In the genomic region with DNA sequence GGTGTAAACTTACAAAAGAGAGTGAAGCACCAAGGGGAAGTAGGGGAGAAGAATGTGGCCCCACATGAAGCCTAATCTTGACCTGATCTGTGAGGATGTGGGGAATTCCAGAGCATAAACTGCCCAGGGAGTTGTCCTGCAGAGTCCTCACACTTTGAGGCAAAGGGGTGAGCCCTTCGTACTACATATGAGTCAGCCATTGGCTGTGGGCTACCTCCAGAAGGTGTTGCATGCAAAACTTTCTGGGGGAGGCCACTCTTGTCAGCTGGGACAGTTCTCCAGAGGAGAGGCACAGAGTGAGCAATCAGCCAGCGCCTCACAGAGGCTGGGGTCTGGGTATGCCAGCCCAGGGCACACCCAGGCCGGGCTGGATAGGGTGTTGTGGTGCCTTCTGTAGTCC, we compare ENCODE assay signal across 26 cellular contexts.
DNase-seq lines count a peak whose midpoint lies in the region; ATAC-seq and TF ChIP-seq lines count a peak whose summit lies in the region.
"Had no signal": no experiment of that assay in that cellular context is flagged by ENCODE, and none has a peak within 500 bp of the region (broad histone marks: within the 10 kb centered on the region; RNA-seq: fewer than 3 reads in every experiment).

No MANE protein-coding gene starts in this region.

- no peaks in the 10 kb centered on the region for H3K4me1 Mint-ChIP-seq in glutamatergic neuron (ENCODE audit: low read depth, unreplicated experiment)

- H3K27ac ChIP-seq in ascending aorta = no peak overlapping the region
- H3K27ac ChIP-seq: BLaER1, GM23248, PC-9, SJSA1 had no signal

- intact Hi-C loops in ascending aorta (cut with DNase I) = no loop called here

- no peak overlapping the region for H3K4me3 ChIP-seq in ascending aorta
- H3K4me3 ChIP-seq: BLaER1, GM23248, PC-9, SJSA1 had no signal

- H3K4me1 ChIP-seq in ascending aorta = no peaks in the 10 kb centered on the region
- H3K4me1 ChIP-seq: BLaER1, SJSA1 had no signal

- ATAC-seq in HG02610 (IDR thresholded peaks at IDR 0.05; ENCODE audit: unreplicated experiment) = peak; percentile 52
- peak; percentile 15 for ATAC-seq in stimulated activated naive CD8-positive, alpha-beta T cell treated with anti-CD3 and anti-CD28 coated beads, Interleukin-15, Interleukin-2, amounts not matched to agents 100 U/mL and 50 U/mL, for 24 hours
- ATAC-seq: HepG2 had no signal

- no peaks in the 10 kb centered on the region for H3K36me3 ChIP-seq in ascending aorta
- H3K36me3 ChIP-seq: BLaER1, SJSA1 had no signal

- TF ChIP-seq CTCF in ascending aorta (IDR thresholded peaks at IDR 0.05) (no peak), glutamatergic neuron (IDR thresholded peaks at IDR 0.05; ENCODE audit: partially characterized antibody, unreplicated experiment) (no peak)

- no peak overlapping the region for H3K4me3 Mint-ChIP-seq in glutamatergic neuron (ENCODE audit: unreplicated experiment)
- H3K4me3 Mint-ChIP-seq: CD4-positive, CD25-positive, alpha-beta regulatory T cell; H9; HFFc6 had no signal

- H3K36me3 Mint-ChIP-seq in glutamatergic neuron (ENCODE audit: unreplicated experiment) = no peaks in the 10 kb centered on the region
- H3K36me3 Mint-ChIP-seq: CD4-positive, CD25-positive, alpha-beta regulatory T cell had no signal

- DNase-seq in Daoy (ENCODE audit: low read depth) = peak; percentile 51
- DNase-seq in kidney tubule cell (ENCODE audit: low spot score) = peak; percentile 54
- no peak for DNase-seq in stimulated activated naive CD8-positive, alpha-beta T cell treated with anti-CD3 and anti-CD28 coated beads, Interleukin-15, Interleukin-2, amounts not matched to agents 100 U/mL and 50 U/mL, for 24 hours
- no peak for DNase-seq in ascending aorta (ENCODE audit: low spot score in 2 of 2)
- DNase-seq in glutamatergic neuron = no peak
- DNase-seq in NCI-H1105 (lab: John Stamatoyannopoulos, UW) = no peak
- DNase-seq in NCI-H187 treated with DMSO at 0.1 percent for 48 hours (lab: John Stamatoyannopoulos, UW) = no peak
- DNase-seq: CD4-positive, CD25-positive, alpha-beta regulatory T cell; EL; GDM1; GM23248; H9; HFFc6; Karpas-422; NCI-H1092 treated with DMSO at 0.1 percent for 48 hours; NCI-H146; NCI-H2029; NCI-H2227 treated with DMSO at 0.1 percent for 48 hours; NCI-H526 treated with DMSO at 0.1 percent for 48 hours; PC-9; Right ventricle myocardium superior; RPMI8226 had no signal

- no peaks in the 10 kb centered on the region for H3K27me3 Mint-ChIP-seq in glutamatergic neuron (ENCODE audit: unreplicated experiment)

- H3K27me3 ChIP-seq in ascending aorta = no peaks in the 10 kb centered on the region
- H3K27me3 ChIP-seq: BLaER1 had no signal

- no peaks in the 10 kb centered on the region for H3K9me3 ChIP-seq in ascending aorta
- H3K9me3 ChIP-seq: BLaER1, SJSA1 had no signal

- H3K27ac Mint-ChIP-seq in glutamatergic neuron (ENCODE audit: unreplicated experiment) = no peak overlapping the region
- H3K27ac Mint-ChIP-seq: CD4-positive, CD25-positive, alpha-beta regulatory T cell; H9; HFFc6 had no signal

- H3K9me3 Mint-ChIP-seq in glutamatergic neuron (ENCODE audit: unreplicated experiment) = no peaks in the 10 kb centered on the region
- H3K9me3 Mint-ChIP-seq: H9, HFFc6 had no signal

Comparison
In these comparisons a context has a peak if more than half of its experiments do, and no peak if none do; other contexts are left out.
1. DNase-seq: peak in Daoy (single experiment) and kidney tubule cell (single experiment); none in stimulated activated naive CD8-positive, alpha-beta T cell treated with anti-CD3 and anti-CD28 coated beads, Interleukin-15, Interleukin-2, amounts not matched to agents 100 U/mL and 50 U/mL, for 24 hours (single experiment), ascending aorta (0 of 2), glutamatergic neuron (single experiment), NCI-H1105 (single experiment) and NCI-H187 treated with DMSO at 0.1 percent for 48 hours (single experiment).